In genomic region chr2:157830696-157831570, GRCh38 we compare ENCODE assay signal across 8 cellular contexts. TPM values are rescaled to one million over a fixed set of nuclear protein-coding genes. Genes with fewer than 3 reads are reported as not detected.
A peak's percentile ranks its signal among the peaks of the same experiment; 100 is the strongest.
DNase-seq lines count a peak whose midpoint lies in the region; ATAC-seq and TF ChIP-seq lines count a peak whose summit lies in the region.

No MANE protein-coding gene starts in this region.

- TF ChIP-seq CTCF in RWPE1 (conservative IDR thresholded peaks at IDR 0.05; ENCODE audit: low read depth) (no peak), fibroblast of the aortic adventitia (IDR thresholded peaks at IDR 0.05; ENCODE audit: insufficient read depth, low read length) (no peak), GM13976 (IDR thresholded peaks at IDR 0.05; ENCODE audit: borderline replicate concordance, control extremely low read depth, extremely low read depth, insufficient read depth, missing control alignments) (no peak)

- POLR2A ChIA-PET in RWPE1 (lab: Yijun Ruan, JAX; ENCODE audit: low non-redundant PET) = no interaction called here

- H3K4me3 ChIP-seq in fibroblast of the aortic adventitia (ENCODE audit: low read depth, low read length) = no peak overlapping the region

- in situ Hi-C loops in GM13976 (cut with MboI; ENCODE audit: low sequenced_read_pairs, unreplicated experiment) = no loop called here

- DNase-seq in GM03348 (ENCODE audit: low spot score) (peak; percentile 83), RWPE1 (ENCODE audit: low spot score) (peak; percentile 81), fibroblast of the aortic adventitia (ENCODE audit: low read depth) (peak; percentile 95), renal cortical epithelial cell (ENCODE audit: low read depth) (peak; percentile 100), GM13976 (ENCODE audit: low spot score) (no peak), NCI-H2196 (lab: John Stamatoyannopoulos, UW; ENCODE audit: unreplicated experiment) (no peak), NCI-H146 (lab: John Stamatoyannopoulos, UW) (no peak)

- no peak for ATAC-seq in GM21529 (IDR thresholded peaks at IDR 0.05; ENCODE audit: unreplicated experiment)

- CTCF ChIA-PET in RWPE1 (lab: Yijun Ruan, JAX) = no interaction called here

- H3K27ac ChIP-seq in RWPE1 = 0 out of 2 replicates have a peak overlapping the region, but pooled peaks have one; percentile 33

RNA-seq across cellular contexts. Expression of gene ACVR1, which starts 45.2 kb away (rescaled TPM):
- 16.2 and 32.9 TPM in 2 replicates for total RNA-seq in fibroblast of the aortic adventitia (ENCODE audit: low replicate concordance)
- 9.0 and 57.3 TPM in 2 replicates for total RNA-seq in renal cortical epithelial cell

Comparison
In these comparisons a context has a peak if more than half of its experiments do, and no peak if none do; other contexts are left out.
1. DNase-seq: peak in GM03348 (single experiment), RWPE1 (single experiment), fibroblast of the aortic adventitia (single experiment) and renal cortical epithelial cell (single experiment); none in GM13976 (single experiment), NCI-H2196 (single experiment) and NCI-H146 (single experiment).